Comparison of ENCODE assay signal across 8 cellular contexts in genomic region chr6:89638320-89639195, GRCh38. TPM values are rescaled to one million over a fixed set of nuclear protein-coding genes. Genes with fewer than 3 reads are reported as not detected.
DNase-seq lines count a peak whose midpoint lies in the region; ATAC-seq, FAIRE-seq and TF ChIP-seq lines count a peak whose summit lies in the region.

A gene with protein sequence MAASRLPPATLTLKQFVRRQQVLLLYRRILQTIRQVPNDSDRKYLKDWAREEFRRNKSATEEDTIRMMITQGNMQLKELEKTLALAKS (minus strand): TSS chr6:89638747. CDS start chr6:89638716, 31 bp downstream.

- no peaks in the 10 kb centered on the region for H3K9me3 ChIP-seq in heart left ventricle

- POLR2A ChIA-PET in T-cell (lab: Charles Lee), result interaction anchor here (0.5 to 1.8 kb wide), 5 partner anchors 24 to 564 kb away, joined by 3 to 8 read pairs (median 3); partner anchors contain the start of gene PNRC1 (in 1 of the 2)

- peak within 1 kb of the TSS; percentile 64 to 87 (median 74) for H3K4me3 ChIP-seq in heart left ventricle

- H3K27me3 ChIP-seq in heart left ventricle, result no peaks in the 10 kb centered on the region

- H3K9me3 Mint-ChIP-seq in T-cell, result no peaks in the 10 kb centered on the region
- no peaks in the 10 kb centered on the region for H3K9me3 Mint-ChIP-seq in type B pancreatic cell

- DNase-seq in GM12891 (ENCODE audit: insufficient read length, low spot score), result peak; percentile 74
- peak; percentile 64 for DNase-seq in NCI-H1436 treated with DMSO at 0.1 percent for 48 hours (lab: John Stamatoyannopoulos, UW)
- DNase-seq in T-cell, result peak; percentile 76 to 91 (median 86)
- DNase-seq in heart left ventricle, result peak; percentile 96 to 98 (median 97)
- DNase-seq in pons (ENCODE audit: low spot score), result peak; percentile 94
- DNase-seq in type B pancreatic cell (ENCODE audit: extremely low spot score, unreplicated experiment), result peak; percentile 96

- H3K4me3 Mint-ChIP-seq in T-cell (peak within 1 kb of the TSS; percentile 97 to 98 (median 97)), type B pancreatic cell (peak within 1 kb of the TSS; percentile 97)

- H3K36me3 ChIP-seq in heart left ventricle, result peaks cover 0 to 47% (median 35%) of the 10 kb centered on the region in 9 donors

- CTCF ChIA-PET in T-cell (lab: Charles Lee), result interaction anchor here (1.2 to 1.6 kb wide), 4 partner anchors 206 to 287 kb away, joined by 3 to 9 read pairs (median 4); partner anchors contain the start of gene ANKRD6 (in 1 of the 2)

- H3K4me1 ChIP-seq in heart left ventricle, result peaks cover 0 to 21% (median 12%) of the 10 kb centered on the region in 12 donors

- ATAC-seq in HG02840 (IDR thresholded peaks at IDR 0.05; ENCODE audit: low FRiP score, unreplicated experiment) (peak; percentile 98), T-cell (replicated peaks in 1 of 4) (peak; percentile 95 to 98 (median 96)), heart left ventricle (peak; percentile 98 to 99 (median 99))

- 1 to 3% (median 2%) methylated on average over 58 of the region's 58 CpGs for WGBS in adipose tissue, 3 donors
- 1 to 6% (median 3%) methylated on average over 44 to 58 of the region's 58 CpGs for WGBS in heart left ventricle, 4 donors

- no peak within 1 kb of the TSS for H3K27ac ChIP-seq in adipose tissue (ENCODE audit: low read depth, low read length)
- H3K27ac ChIP-seq in heart left ventricle, result peak within 1 kb of the TSS; percentile 55 to 98 (median 93)

- H3K27me3 Mint-ChIP-seq in T-cell, result no peaks in the 10 kb centered on the region
- no peaks in the 10 kb centered on the region for H3K27me3 Mint-ChIP-seq in type B pancreatic cell

- TF ChIP-seq CTCF in heart left ventricle (IDR thresholded peaks at IDR 0.05), result peak in 8 of 12 donors; percentile 8 to 36 (median 12)
- peak; percentile 36 for TF ChIP-seq CTCF in type B pancreatic cell (conservative IDR thresholded peaks at IDR 0.05)

- peaks cover 33% of the 10 kb centered on the region for H3K36me3 Mint-ChIP-seq in T-cell
- peaks cover 18% of the 10 kb centered on the region for H3K36me3 Mint-ChIP-seq in type B pancreatic cell

- peak; percentile 92 for TF ChIP-seq POLR2A in GM12891 (IDR thresholded peaks at IDR 0.05; ENCODE audit: low read depth, low read length)
- TF ChIP-seq POLR2A in heart left ventricle (IDR thresholded peaks at IDR 0.05), result peak; percentile 38 to 81

- H3K4me1 Mint-ChIP-seq in T-cell, result peaks cover 30 to 40% (median 36%) of the 10 kb centered on the region in 3 donors
- peaks cover 23% of the 10 kb centered on the region for H3K4me1 Mint-ChIP-seq in type B pancreatic cell (ENCODE audit: unreplicated experiment)

- intact Hi-C loops in heart left ventricle (cut with DNase I), result no loop called here

- H3K27ac Mint-ChIP-seq in T-cell (peak within 1 kb of the TSS; percentile 96 to 99), type B pancreatic cell (peak within 1 kb of the TSS; percentile 94)

- peak; percentile 92 for FAIRE-seq in GM12891 (lab: Jason Lieb, UNC)

TF ChIP-seq in GM12891, 5 proteins besides CTCF, POLR2A, EP300 and RAD21:
- TF ChIP-seq SPI1 (IDR thresholded peaks at IDR 0.05; ENCODE audit: low read depth, low read length) (peak; percentile 80), POLR2AphosphoS5 (IDR thresholded peaks at IDR 0.05; ENCODE audit: low read depth, low read length) (peak; percentile 97), TAF1 (IDR thresholded peaks at IDR 0.05; ENCODE audit: low read depth, low read length) (peak; percentile 62), PAX5 (IDR thresholded peaks at IDR 0.05; ENCODE audit: insufficient read depth, low read length, severe bottlenecking) (no peak), POU2F2 (IDR thresholded peaks at IDR 0.05; ENCODE audit: low read depth, low read length) (peak; percentile 87)

RNA-seq across cellular contexts. Expression of the gene that starts here (rescaled TPM):
- polyA plus RNA-seq in GM12891 (2012; ENCODE audit: low read depth, missing spikeins), result 21.5 TPM
- total RNA-seq in T-cell, result 10 to 100 TPM; 18.9 to 27.0 (median 23.5) TPM
- 10 to 100 TPM in 2 of 3 donors, 1 to 10 TPM in 1; 9.5 to 26.7 (median 13.8) TPM for polyA plus RNA-seq in adipose tissue
- total RNA-seq in heart left ventricle, result 10 to 100 TPM; 15.2 to 50.0 (median 44.3) TPM
- 10 to 100 TPM; 16.9 to 35.7 TPM for polyA plus RNA-seq in heart left ventricle
- total RNA-seq in type B pancreatic cell (ENCODE audit: low replicate concordance), result 32.9 and 37.7 TPM in 2 replicates
